In the genomic region with DNA sequence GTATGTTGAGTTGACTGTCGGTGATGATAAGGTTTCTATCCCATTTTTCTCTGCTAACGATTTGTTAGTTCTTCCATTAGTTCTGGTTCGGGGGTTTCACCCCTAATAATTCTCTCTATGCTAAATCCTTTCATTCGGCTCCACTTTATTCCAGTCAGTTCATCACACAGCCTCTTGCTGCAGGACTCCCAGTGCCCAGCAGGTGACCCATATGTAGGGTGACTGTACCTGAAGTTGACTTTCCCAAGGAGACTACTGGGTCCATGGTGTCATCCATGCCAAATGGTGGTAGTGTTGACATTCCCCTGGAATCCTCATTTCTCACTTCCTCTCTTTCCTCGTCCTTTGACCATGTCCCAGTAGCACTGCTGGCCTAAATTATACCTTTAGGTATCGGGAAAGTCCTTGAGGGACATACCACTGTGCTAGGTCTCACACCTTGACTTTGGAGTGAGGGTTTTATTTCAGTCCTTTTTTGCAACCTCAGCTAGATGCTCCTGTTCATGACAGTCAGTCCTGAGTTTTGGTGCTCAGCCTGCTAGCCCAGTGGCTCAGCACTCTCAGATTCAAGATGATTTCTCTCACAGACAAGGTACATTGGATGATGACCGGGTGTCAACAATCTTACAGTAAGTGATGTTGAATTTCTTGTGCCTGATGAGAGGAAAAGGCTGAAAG, we compare ENCODE assay signal across 2 cellular contexts.
TF ChIP-seq lines count a peak whose summit lies in the region.

No MANE protein-coding gene starts in this region.

TF ChIP-seq in SK-N-SH treated with all-trans-retinoic acid at 6 μM for 48 hours, 23 proteins besides CTCF, POLR2A, EP300 and RAD21 (continued from another document):
- TF ChIP-seq, protein P1, sequence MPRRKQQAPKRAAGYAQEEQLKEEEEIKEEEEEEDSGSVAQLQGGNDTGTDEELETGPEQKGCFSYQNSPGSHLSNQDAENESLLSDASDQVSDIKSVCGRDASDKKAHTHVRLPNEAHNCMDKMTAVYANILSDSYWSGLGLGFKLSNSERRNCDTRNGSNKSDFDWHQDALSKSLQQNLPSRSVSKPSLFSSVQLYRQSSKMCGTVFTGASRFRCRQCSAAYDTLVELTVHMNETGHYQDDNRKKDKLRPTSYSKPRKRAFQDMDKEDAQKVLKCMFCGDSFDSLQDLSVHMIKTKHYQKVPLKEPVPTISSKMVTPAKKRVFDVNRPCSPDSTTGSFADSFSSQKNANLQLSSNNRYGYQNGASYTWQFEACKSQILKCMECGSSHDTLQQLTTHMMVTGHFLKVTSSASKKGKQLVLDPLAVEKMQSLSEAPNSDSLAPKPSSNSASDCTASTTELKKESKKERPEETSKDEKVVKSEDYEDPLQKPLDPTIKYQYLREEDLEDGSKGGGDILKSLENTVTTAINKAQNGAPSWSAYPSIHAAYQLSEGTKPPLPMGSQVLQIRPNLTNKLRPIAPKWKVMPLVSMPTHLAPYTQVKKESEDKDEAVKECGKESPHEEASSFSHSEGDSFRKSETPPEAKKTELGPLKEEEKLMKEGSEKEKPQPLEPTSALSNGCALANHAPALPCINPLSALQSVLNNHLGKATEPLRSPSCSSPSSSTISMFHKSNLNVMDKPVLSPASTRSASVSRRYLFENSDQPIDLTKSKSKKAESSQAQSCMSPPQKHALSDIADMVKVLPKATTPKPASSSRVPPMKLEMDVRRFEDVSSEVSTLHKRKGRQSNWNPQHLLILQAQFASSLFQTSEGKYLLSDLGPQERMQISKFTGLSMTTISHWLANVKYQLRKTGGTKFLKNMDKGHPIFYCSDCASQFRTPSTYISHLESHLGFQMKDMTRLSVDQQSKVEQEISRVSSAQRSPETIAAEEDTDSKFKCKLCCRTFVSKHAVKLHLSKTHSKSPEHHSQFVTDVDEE (CRISPR knock-in tag; IDR thresholded peaks at IDR 0.05): no peak
- TF ChIP-seq RARB (CRISPR knock-in tag; IDR thresholded peaks at IDR 0.05): no peak

TF ChIP-seq in SK-N-SH, 30 proteins besides CTCF, POLR2A, EP300 and RAD21 (continued from another document):
- no peak for TF ChIP-seq TEAD4 (IDR thresholded peaks at IDR 0.05; ENCODE audit: borderline replicate concordance, insufficient read depth)
- no peak for TF ChIP-seq RFX5 (IDR thresholded peaks at IDR 0.05; ENCODE audit: low read length)
- TF ChIP-seq, protein P2, sequence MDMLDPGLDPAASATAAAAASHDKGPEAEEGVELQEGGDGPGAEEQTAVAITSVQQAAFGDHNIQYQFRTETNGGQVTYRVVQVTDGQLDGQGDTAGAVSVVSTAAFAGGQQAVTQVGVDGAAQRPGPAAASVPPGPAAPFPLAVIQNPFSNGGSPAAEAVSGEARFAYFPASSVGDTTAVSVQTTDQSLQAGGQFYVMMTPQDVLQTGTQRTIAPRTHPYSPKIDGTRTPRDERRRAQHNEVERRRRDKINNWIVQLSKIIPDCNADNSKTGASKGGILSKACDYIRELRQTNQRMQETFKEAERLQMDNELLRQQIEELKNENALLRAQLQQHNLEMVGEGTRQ (IDR thresholded peaks at IDR 0.05; ENCODE audit: borderline replicate concordance, low read depth, low read length): no peak
- TF ChIP-seq EZH2phosphoT487 (IDR thresholded peaks at IDR 0.05; ENCODE audit: borderline replicate concordance, low read depth): no peak
- TF ChIP-seq, protein P3, sequence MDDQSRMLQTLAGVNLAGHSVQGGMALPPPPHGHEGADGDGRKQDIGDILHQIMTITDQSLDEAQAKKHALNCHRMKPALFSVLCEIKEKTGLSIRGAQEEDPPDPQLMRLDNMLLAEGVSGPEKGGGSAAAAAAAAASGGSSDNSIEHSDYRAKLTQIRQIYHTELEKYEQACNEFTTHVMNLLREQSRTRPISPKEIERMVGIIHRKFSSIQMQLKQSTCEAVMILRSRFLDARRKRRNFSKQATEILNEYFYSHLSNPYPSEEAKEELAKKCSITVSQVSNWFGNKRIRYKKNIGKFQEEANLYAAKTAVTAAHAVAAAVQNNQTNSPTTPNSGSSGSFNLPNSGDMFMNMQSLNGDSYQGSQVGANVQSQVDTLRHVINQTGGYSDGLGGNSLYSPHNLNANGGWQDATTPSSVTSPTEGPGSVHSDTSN (IDR thresholded peaks at IDR 0.05): no peak
- TF ChIP-seq NFIC (IDR thresholded peaks at IDR 0.05; ENCODE audit: borderline replicate concordance): no peak
